Comparison of ENCODE assay signal across 20 cellular contexts in genomic region chr12:89828575-89828974, GRCh38.
A peak's percentile ranks its signal among the peaks of the same experiment; 100 is the strongest.
DNase-seq lines count a peak whose midpoint lies in the region; ATAC-seq, FAIRE-seq and TF ChIP-seq lines count a peak whose summit lies in the region.
"Had no signal": no experiment of that assay in that cellular context is flagged by ENCODE, and none has a peak within 500 bp of the region (broad histone marks: within the 10 kb centered on the region; RNA-seq: fewer than 3 reads in every experiment).

No MANE protein-coding gene starts in this region.

- no peak for TF ChIP-seq CTCF in SK-N-SH (IDR thresholded peaks at IDR 0.05)
- TF ChIP-seq CTCF in kidney (IDR thresholded peaks at IDR 0.05; ENCODE audit: borderline replicate concordance, extremely low read depth, insufficient read depth) = no peak

- FAIRE-seq in kidney (lab: Jason Lieb, UNC) = peak; percentile 37
- FAIRE-seq: A549, D721Med, GM19239 had no signal

- no peak for DNase-seq in SK-N-SH
- DNase-seq in kidney = no peak
- DNase-seq in NCI-H128 (lab: John Stamatoyannopoulos, UW; ENCODE audit: unreplicated experiment) = no peak
- DNase-seq: AML-193; Caco-2; Calu3; CD4-positive, alpha-beta T cell; CD8-positive, alpha-beta T cell; DMS79 treated with DMSO at 0.1 percent for 48 hours; GF-D8 had no signal

- intact Hi-C loops in kidney (cut with DNase I) = no loop called here

- no peak overlapping the region for H3K4me3 Mint-ChIP-seq in stimulated activated memory B cell treated with anti-CD40 and anti-IgM and Interleukin-4, amounts not matched to agents 10 μg/mL and 1 μg/mL and 100 μg/mL, for 72 hours
- H3K4me3 Mint-ChIP-seq: B cell; CD4-positive, alpha-beta T cell; CD8-positive, alpha-beta T cell had no signal

- no peaks in the 10 kb centered on the region for H3K27me3 Mint-ChIP-seq in stimulated activated memory B cell treated with anti-CD40 and anti-IgM and Interleukin-4, amounts not matched to agents 10 μg/mL and 1 μg/mL and 100 μg/mL, for 72 hours
- H3K27me3 Mint-ChIP-seq: B cell; CD4-positive, alpha-beta T cell had no signal

- H3K9me3 ChIP-seq in SK-N-SH (no peaks in the 10 kb centered on the region), kidney (ENCODE audit: control insufficient read depth in 1 of 2, low read length in 2 of 2) (no peaks in the 10 kb centered on the region)
- H3K9me3 ChIP-seq: A549; BLaER1 treated with 17β-estradiol and CSF1 and Interleukin-3, amounts not matched to agents 10 nM and 100 nM; Caco-2 had no signal

- no peaks in the 10 kb centered on the region for H3K9me2 ChIP-seq in SK-N-SH

- no peak overlapping the region for H2AFZ ChIP-seq in SK-N-SH (ENCODE audit: low read depth)

- H3K4me3 ChIP-seq in SK-N-SH (ENCODE audit: low read depth in 2 of 2, low read length in 1 of 2) (no peak overlapping the region), kidney (ENCODE audit: low read length in 2 of 2) (no peak overlapping the region)
- H3K4me3 ChIP-seq: A549; BLaER1 treated with 17β-estradiol and CSF1 and Interleukin-3, amounts not matched to agents 10 nM and 100 nM had no signal

- no peak for TF ChIP-seq EP300 in SK-N-SH (IDR thresholded peaks at IDR 0.05; ENCODE audit: borderline replicate concordance in 1 of 2, low read depth in 1 of 2, low read length in 1 of 2)

- CTCF ChIA-PET in SK-N-SH (lab: Yijun Ruan, JAX) = no interaction called here

- H3K4me1 Mint-ChIP-seq in stimulated activated memory B cell treated with anti-CD40 and anti-IgM and Interleukin-4, amounts not matched to agents 10 μg/mL and 1 μg/mL and 100 μg/mL, for 72 hours = peaks cover 27% of the 10 kb centered on the region

- peaks cover 8% of the 10 kb centered on the region for H3K36me3 Mint-ChIP-seq in stimulated activated memory B cell treated with anti-CD40 and anti-IgM and Interleukin-4, amounts not matched to agents 10 μg/mL and 1 μg/mL and 100 μg/mL, for 72 hours
- H3K36me3 Mint-ChIP-seq: CD8-positive, alpha-beta T cell had no signal

- ATAC-seq in SK-N-SH treated with all-trans-retinoic acid at 6 μM for 48 hours (no peak), HG03175 (IDR thresholded peaks at IDR 0.05; ENCODE audit: unreplicated experiment) (no peak)
- no peak for ATAC-seq in stimulated activated memory B cell treated with anti-CD40 and anti-IgM and Interleukin-4, amounts not matched to agents 10 μg/mL and 1 μg/mL and 100 μg/mL, for 72 hours
- ATAC-seq: A549; CD8-positive, alpha-beta T cell had no signal

- H3K36me3 ChIP-seq in SK-N-SH (replicated peaks in 1 of 2; ENCODE audit: control insufficient read depth in 1 of 2, insufficient read depth in 2 of 2, low read length in 1 of 2) (no peaks in the 10 kb centered on the region), kidney (ENCODE audit: control insufficient read depth in 1 of 2, insufficient read depth in 2 of 2, low read length in 2 of 2) (no peaks in the 10 kb centered on the region)
- H3K36me3 ChIP-seq: BLaER1 treated with 17β-estradiol and CSF1 and Interleukin-3, amounts not matched to agents 10 nM and 100 nM had no signal

- no peak for TF ChIP-seq RAD21 in SK-N-SH (IDR thresholded peaks at IDR 0.05; ENCODE audit: low read length)

- 24% methylated on average over 2 of the region's 2 CpGs for WGBS in SK-N-SH (ENCODE audit: low lambda C conversion rate)

- H3F3A ChIP-seq in SK-N-SH (replicated peaks; ENCODE audit: insufficient read depth) = no peaks in the 10 kb centered on the region

- H3K4me1 ChIP-seq in SK-N-SH (ENCODE audit: control insufficient read depth in 1 of 2, insufficient read depth in 2 of 2, low read depth in 1 of 2, low read length in 1 of 2) (peaks cover 0 to 7% of the 10 kb centered on the region in 2 experiments; a peak in 3 of 4 replicates), kidney (ENCODE audit: control insufficient read depth in 1 of 2, insufficient read depth in 1 of 2, low read depth in 1 of 2, low read length in 2 of 2) (no peaks in the 10 kb centered on the region)

- no peaks in the 10 kb centered on the region for H3K79me2 ChIP-seq in SK-N-SH (ENCODE audit: insufficient read depth)

- no peak overlapping the region for H3K4me2 ChIP-seq in SK-N-SH
- H3K4me2 ChIP-seq: A549; BLaER1 treated with 17β-estradiol and CSF1 and Interleukin-3, amounts not matched to agents 10 nM and 100 nM had no signal

- no peaks in the 10 kb centered on the region for H4K20me1 ChIP-seq in SK-N-SH (ENCODE audit: insufficient read depth)
- H4K20me1 ChIP-seq: BLaER1 treated with 17β-estradiol and CSF1 and Interleukin-3, amounts not matched to agents 10 nM and 100 nM had no signal

- peaks cover 3% of the 10 kb centered on the region for H3K9me3 Mint-ChIP-seq in stimulated activated memory B cell treated with anti-CD40 and anti-IgM and Interleukin-4, amounts not matched to agents 10 μg/mL and 1 μg/mL and 100 μg/mL, for 72 hours
- H3K9me3 Mint-ChIP-seq: CD4-positive, alpha-beta T cell; CD8-positive, alpha-beta T cell had no signal

- no peak overlapping the region for H3K9ac ChIP-seq in SK-N-SH
- H3K9ac ChIP-seq in kidney (ENCODE audit: low read length in 2 of 2) = no peak overlapping the region
- H3K9ac ChIP-seq: BLaER1 treated with 17β-estradiol and CSF1 and Interleukin-3, amounts not matched to agents 10 nM and 100 nM had no signal

- peak overlapping the region; percentile 36 for H3K27ac Mint-ChIP-seq in stimulated activated memory B cell treated with anti-CD40 and anti-IgM and Interleukin-4, amounts not matched to agents 10 μg/mL and 1 μg/mL and 100 μg/mL, for 72 hours
- H3K27ac Mint-ChIP-seq: B cell; CD4-positive, alpha-beta T cell; CD8-positive, alpha-beta T cell had no signal

- no peaks in the 10 kb centered on the region for H3K27me3 ChIP-seq in SK-N-SH (ENCODE audit: insufficient read depth)
- H3K27me3 ChIP-seq: BLaER1 treated with 17β-estradiol and CSF1 and Interleukin-3, amounts not matched to agents 10 nM and 100 nM had no signal

- H3K27ac ChIP-seq in SK-N-SH (ENCODE audit: low read depth in 2 of 2, low read length in 1 of 2) (no peak overlapping the region; a peak in 1 of 4 replicates), kidney (ENCODE audit: low read depth in 2 of 2, low read length in 2 of 2) (no peak overlapping the region)
- H3K27ac ChIP-seq: 22Rv1; BLaER1 treated with 17β-estradiol and CSF1 and Interleukin-3, amounts not matched to agents 10 nM and 100 nM; C4-2B had no signal

- POLR2A ChIA-PET in SK-N-SH (lab: Yijun Ruan, JAX) = interaction anchor here (0.7 kb wide), 1 partner anchor 48 kb away, joined by 3 read pairs; no protein-coding TSS in a partner anchor

TF ChIP-seq in SK-N-SH treated with all-trans-retinoic acid at 6 μM for 48 hours, 23 proteins besides CTCF, POLR2A, EP300 and RAD21 (continues in another document):
- TF ChIP-seq PATZ1 (CRISPR knock-in tag; IDR thresholded peaks at IDR 0.05; ENCODE audit: borderline replicate concordance) = peak; percentile 83
- no peak for TF ChIP-seq OSR1 (CRISPR knock-in tag; IDR thresholded peaks at IDR 0.05)

TF ChIP-seq in SK-N-SH, 30 proteins besides CTCF, POLR2A, EP300 and RAD21:
- TF ChIP-seq TCF12 (IDR thresholded peaks at IDR 0.05) (no peak), NRF1 (IDR thresholded peaks at IDR 0.05; ENCODE audit: low read depth, low read length) (no peak), ZBTB33 (IDR thresholded peaks at IDR 0.05; ENCODE audit: borderline replicate concordance, low read depth) (no peak), JUND (IDR thresholded peaks at IDR 0.05) (no peak), TEAD4 (IDR thresholded peaks at IDR 0.05; ENCODE audit: borderline replicate concordance, insufficient read depth) (no peak), POLR2AphosphoS5 (IDR thresholded peaks at IDR 0.05; ENCODE audit: low read depth, low read length) (no peak), PBX3 (IDR thresholded peaks at IDR 0.05) (no peak), RXRA (IDR thresholded peaks at IDR 0.05; ENCODE audit: borderline replicate concordance, low read depth) (no peak), CHD2 (IDR thresholded peaks at IDR 0.05; ENCODE audit: low read length, partially characterized antibody) (no peak), MEF2A (IDR thresholded peaks at IDR 0.05; ENCODE audit: borderline replicate concordance, low read depth) (no peak), GABPA (IDR thresholded peaks at IDR 0.05; ENCODE audit: low read depth) (no peak), USF2 (IDR thresholded peaks at IDR 0.05; ENCODE audit: borderline replicate concordance, low read depth, low read length) (no peak)
TF ChIP-seq in SK-N-SH: peak in this region for 0.
